In the genomic region with DNA sequence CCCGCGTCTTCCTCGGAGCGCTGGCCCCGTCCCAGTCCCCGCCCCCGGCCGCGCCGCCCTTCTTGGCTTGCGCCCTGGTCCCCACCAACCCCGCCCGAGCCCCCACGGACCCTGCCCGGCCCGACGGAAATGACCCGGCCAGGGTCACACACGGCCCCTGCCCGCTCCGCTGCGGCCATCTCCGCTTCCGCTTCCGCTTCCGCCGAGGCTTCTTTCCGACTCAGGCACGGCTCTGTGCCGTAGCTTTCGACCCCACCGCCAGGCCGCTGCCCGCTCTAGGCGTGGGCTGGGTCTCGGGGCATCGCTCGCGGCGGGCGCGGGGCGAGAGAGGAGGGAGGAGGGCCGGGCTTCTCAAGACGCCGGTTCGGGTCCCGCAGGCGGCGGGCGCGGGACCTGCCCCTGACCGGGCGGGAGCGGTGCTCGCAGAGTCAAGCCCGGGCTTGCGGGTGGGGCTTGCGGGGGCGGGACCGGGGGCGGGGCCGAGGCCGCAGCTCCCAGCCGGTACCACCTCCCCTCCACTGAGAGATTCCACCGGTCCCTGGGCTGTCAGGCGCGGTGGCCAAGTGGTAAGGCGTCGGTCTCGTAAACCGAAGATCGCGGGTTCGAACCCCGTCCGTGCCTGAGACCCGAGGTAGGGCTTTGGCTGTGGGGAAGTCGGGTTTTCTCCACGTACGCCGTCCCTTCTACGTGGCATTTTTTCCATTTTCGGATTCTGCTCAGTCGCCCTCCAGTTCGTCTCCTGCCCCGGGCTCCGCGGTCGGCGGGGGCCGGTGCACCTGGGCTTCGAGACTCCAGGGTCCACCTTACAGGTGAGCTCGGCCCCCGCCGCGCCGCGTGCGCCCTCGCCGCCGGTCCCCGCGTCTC, we compare ENCODE assay signal across 8 cellular contexts.
DNase-seq lines count a peak whose midpoint lies in the region; ATAC-seq lines count a peak whose summit lies in the region.

No MANE protein-coding gene starts in this region.

- H3K36me3 Mint-ChIP-seq in IgD-negative memory B cell = no peaks in the 10 kb centered on the region
- H3K36me3 Mint-ChIP-seq in activated T-cell treated with anti-CD3 and anti-CD28 coated beads, Interleukin-2, amount 50 U/mL, for 4 hours (ENCODE audit: insufficient read depth) = no peaks in the 10 kb centered on the region

- H3K27me3 ChIP-seq in esophagus (ENCODE audit: control insufficient read depth in 1 of 2, insufficient read depth in 2 of 2, low read length in 2 of 2) = no peaks in the 10 kb centered on the region
- H3K27me3 ChIP-seq in muscle layer of duodenum (ENCODE audit: low read depth, low read length) = no peaks in the 10 kb centered on the region

- H3K4me3 Mint-ChIP-seq in IgD-negative memory B cell = peak overlapping the region; percentile 86 to 96 (median 94)
- peak overlapping the region; percentile 90 for H3K4me3 Mint-ChIP-seq in activated T-cell treated with anti-CD3 and anti-CD28 coated beads, Interleukin-2, amount 50 U/mL, for 4 hours

- H3K27ac ChIP-seq in esophagus (ENCODE audit: low read depth in 2 of 2, low read length in 1 of 2) (peak overlapping the region; percentile 88 to 93), muscle layer of duodenum (ENCODE audit: low read length) (peak overlapping the region; percentile 16)

- WGBS in esophagus, 2 donors = 1% methylated on average over 86 to 105 of the region's 105 CpGs

- H3K36me3 ChIP-seq in esophagus (ENCODE audit: control insufficient read depth in 2 of 2, insufficient read depth in 2 of 2, low read length in 1 of 2) (no peaks in the 10 kb centered on the region), muscle layer of duodenum (ENCODE audit: control insufficient read depth in 1 of 2, insufficient read depth in 2 of 2, low read length in 2 of 2) (no peaks in the 10 kb centered on the region)

- peaks cover 0 to 3% of the 10 kb centered on the region in 2 donors for H3K4me1 ChIP-seq in esophagus (ENCODE audit: control insufficient read depth in 2 of 2, insufficient read depth in 2 of 2, low read length in 1 of 2)
- H3K4me1 ChIP-seq in muscle layer of duodenum (ENCODE audit: control insufficient read depth in 1 of 2, insufficient read depth in 2 of 2, low read length in 2 of 2) = peaks cover 0 to 8% of the 10 kb centered on the region in 2 donors

- peaks cover 15 to 38% (median 29%) of the 10 kb centered on the region in 3 donors for H3K4me1 Mint-ChIP-seq in IgD-negative memory B cell
- H3K4me1 Mint-ChIP-seq in activated T-cell treated with anti-CD3 and anti-CD28 coated beads, Interleukin-2, amount 50 U/mL, for 4 hours (ENCODE audit: low read depth) = peaks cover 11% of the 10 kb centered on the region

- peak overlapping the region; percentile 61 to 90 (median 79) for H3K27ac Mint-ChIP-seq in IgD-negative memory B cell

- H3K9me3 ChIP-seq in esophagus (ENCODE audit: control insufficient read depth in 2 of 2, insufficient read depth in 1 of 2, low read depth in 1 of 2, low read length in 1 of 2) (no peaks in the 10 kb centered on the region), muscle layer of duodenum (ENCODE audit: control insufficient read depth in 1 of 2, low read length in 2 of 2) (no peaks in the 10 kb centered on the region)

- peaks cover 1% of the 10 kb centered on the region for H3K27me3 Mint-ChIP-seq in IgD-negative memory B cell
- no peaks in the 10 kb centered on the region for H3K27me3 Mint-ChIP-seq in activated T-cell treated with anti-CD3 and anti-CD28 coated beads, Interleukin-2, amount 50 U/mL, for 4 hours (ENCODE audit: low read depth)

- DNase-seq in DMS 273 (lab: John Stamatoyannopoulos, UW; ENCODE audit: unreplicated experiment) = peak; percentile 98
- DNase-seq in OCI-M2 (lab: John Stamatoyannopoulos, UW; ENCODE audit: unreplicated experiment) = peak; percentile 57
- DNase-seq in activated T-cell treated with anti-CD3 and anti-CD28 coated beads, Interleukin-2, amount 50 U/mL, for 4 hours = peak; percentile 97
- DNase-seq in stimulated activated CD8-positive, alpha-beta memory T cell treated with anti-CD3 and anti-CD28 coated beads, Interleukin-7, amount 100 ng/mL, for 1 hour (ENCODE audit: low read depth in 2 of 2) = peak; percentile 83 to 88

- no peaks in the 10 kb centered on the region for H3K9me3 Mint-ChIP-seq in IgD-negative memory B cell
- no peaks in the 10 kb centered on the region for H3K9me3 Mint-ChIP-seq in activated T-cell treated with anti-CD3 and anti-CD28 coated beads, Interleukin-2, amount 50 U/mL, for 4 hours

- ATAC-seq in GM21526 (IDR thresholded peaks at IDR 0.05; ENCODE audit: low FRiP score, unreplicated experiment) = peak; percentile 66
- peak; percentile 86 for ATAC-seq in activated T-cell treated with anti-CD3 and anti-CD28 coated beads, Interleukin-2, amount 50 U/mL, for 4 hours

- H3K4me3 ChIP-seq in esophagus (ENCODE audit: low read depth in 1 of 2, low read length in 2 of 2) = peak overlapping the region; percentile 74 to 97
- peak overlapping the region; percentile 69 to 94 for H3K4me3 ChIP-seq in muscle layer of duodenum (ENCODE audit: low read depth in 1 of 2, low read length in 2 of 2)

Comparison
In these comparisons a context has a peak if more than half of its experiments do, and no peak if none do; other contexts are left out.
1. Peak in every context shown above with its lines: DNase-seq, ATAC-seq, H3K4me3 ChIP-seq and H3K27ac ChIP-seq.